12 cellular contexts compared by ENCODE assay signal in the genomic region with DNA sequence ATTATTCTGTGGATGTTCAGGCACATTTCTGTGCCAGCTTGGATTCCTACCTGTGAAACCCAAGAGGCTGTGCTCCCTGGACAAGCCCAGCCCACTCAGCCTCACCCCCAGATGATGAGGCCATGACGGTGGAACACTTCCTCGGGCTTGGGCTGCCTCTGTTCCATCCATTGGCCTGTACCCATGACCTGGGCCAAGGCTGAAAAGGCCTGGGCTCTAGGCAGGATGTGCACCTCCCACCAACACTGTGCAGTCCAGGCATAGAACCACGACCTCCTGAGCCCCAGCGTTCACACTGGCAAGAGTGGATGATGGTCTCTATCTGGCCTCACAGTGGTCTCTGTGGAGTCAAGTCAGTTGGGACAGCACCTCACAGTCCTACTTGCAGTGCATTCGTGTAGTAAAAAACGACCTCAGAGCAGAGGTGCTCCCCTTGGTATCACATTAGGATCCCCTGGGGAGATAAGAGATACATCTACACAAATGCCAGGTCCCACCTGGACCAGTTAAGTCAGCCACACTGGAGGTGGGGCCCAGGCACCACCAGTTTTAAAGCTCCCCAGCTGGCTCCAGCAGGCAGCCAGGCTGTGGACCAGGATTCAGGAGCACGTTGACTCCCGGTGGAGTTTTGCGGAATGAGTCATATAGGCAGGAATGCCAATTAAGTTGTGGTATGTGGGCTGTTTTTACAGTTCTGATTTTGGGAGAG. TPM values are rescaled to one million over a fixed set of nuclear protein-coding genes. Genes with fewer than 3 reads are reported as not detected.
DNase-seq lines count a peak whose midpoint lies in the region; ATAC-seq and TF ChIP-seq lines count a peak whose summit lies in the region.
"Had no signal": no experiment of that assay in that cellular context is flagged by ENCODE, and none has a peak within 500 bp of the region (broad histone marks: within the 10 kb centered on the region; RNA-seq: fewer than 3 reads in every experiment).

No MANE protein-coding gene starts in this region.

- peaks cover 11% of the 10 kb centered on the region for H3K4me1 Mint-ChIP-seq in neural progenitor cell

- H3K4me2 ChIP-seq in neural progenitor cell (no peak overlapping the region), Karpas-422 (ENCODE audit: low read depth, low read length, poor library complexity, severe bottlenecking) (no peak overlapping the region)

- H3K9ac ChIP-seq in neural progenitor cell (no peak overlapping the region), Karpas-422 (ENCODE audit: low read length) (no peak overlapping the region)

- H3K4me1 ChIP-seq in neural progenitor cell, result no peaks in the 10 kb centered on the region
- no peaks in the 10 kb centered on the region for H3K4me1 ChIP-seq in Karpas-422 (ENCODE audit: low read length)

- H3K27me3 Mint-ChIP-seq in neural progenitor cell (ENCODE audit: insufficient read depth, low read depth), result peaks cover 4% of the 10 kb centered on the region

- no peaks in the 10 kb centered on the region for H3K36me3 Mint-ChIP-seq in neural progenitor cell

- H3K27ac ChIP-seq in neural progenitor cell, result no peak overlapping the region
- H3K27ac ChIP-seq in substantia nigra (ENCODE audit: low read depth, low read length, poor library complexity, severe bottlenecking), result no peak overlapping the region
- H3K27ac ChIP-seq in Karpas-422 (ENCODE audit: low read length), result no peak overlapping the region

- no peaks in the 10 kb centered on the region for H3K9me3 Mint-ChIP-seq in neural progenitor cell
- H3K9me3 Mint-ChIP-seq: activated T-cell treated with anti-CD3 and anti-CD28 coated beads, Interleukin-2, amount 50 U/mL, for 72 hours had no signal

- H3K4me3 Mint-ChIP-seq in neural progenitor cell, result no peak overlapping the region
- H3K4me3 Mint-ChIP-seq: activated T-cell treated with anti-CD3 and anti-CD28 coated beads, Interleukin-2, amount 50 U/mL, for 72 hours had no signal

- no peak overlapping the region for H3K4me3 ChIP-seq in neural progenitor cell
- no peak overlapping the region for H3K4me3 ChIP-seq in Karpas-422 (ENCODE audit: low read length)

- DNase-seq in ELR (ENCODE audit: low read depth) (peak; percentile 63), LoVo (ENCODE audit: low spot score) (peak; percentile 55), dermis blood vessel endothelial cell (peak; percentile 49), neural progenitor cell (ENCODE audit: low spot score) (peak; percentile 25), substantia nigra (lab: John Stamatoyannopoulos, UW) (no peak), NCI-H1417 treated with DMSO at 0.1 percent for 48 hours (lab: John Stamatoyannopoulos, UW) (no peak), Karpas-422 (no peak)
- DNase-seq: activated T-cell treated with anti-CD3 and anti-CD28 coated beads, Interleukin-2, amount 50 U/mL, for 72 hours; cortex of kidney; KG1; NCI-H510A had no signal

- H2AFZ ChIP-seq in neural progenitor cell (replicated peaks) (no peak overlapping the region), Karpas-422 (ENCODE audit: low read length) (no peak overlapping the region)

- no peaks in the 10 kb centered on the region for H3K79me2 ChIP-seq in neural progenitor cell (ENCODE audit: low read depth)
- H3K79me2 ChIP-seq in Karpas-422 (ENCODE audit: low read length), result no peaks in the 10 kb centered on the region

- no peaks in the 10 kb centered on the region for H3K9me3 ChIP-seq in neural progenitor cell (ENCODE audit: low read depth)
- no peaks in the 10 kb centered on the region for H3K9me3 ChIP-seq in Karpas-422 (ENCODE audit: low read length)

- no peak overlapping the region for H3K27ac Mint-ChIP-seq in neural progenitor cell
- H3K27ac Mint-ChIP-seq: activated T-cell treated with anti-CD3 and anti-CD28 coated beads, Interleukin-2, amount 50 U/mL, for 72 hours had no signal

- H4K20me1 ChIP-seq in neural progenitor cell (ENCODE audit: low read depth), result no peaks in the 10 kb centered on the region
- no peaks in the 10 kb centered on the region for H4K20me1 ChIP-seq in Karpas-422 (ENCODE audit: insufficient read depth, low read depth, low read length)

- TF ChIP-seq CTCF in neural progenitor cell (IDR thresholded peaks at IDR 0.05), result no peak

- H3K27me3 ChIP-seq in neural progenitor cell, result no peaks in the 10 kb centered on the region
- H3K27me3 ChIP-seq in Karpas-422 (ENCODE audit: low read length), result no peaks in the 10 kb centered on the region

- no peaks in the 10 kb centered on the region for H3K36me3 ChIP-seq in neural progenitor cell
- no peaks in the 10 kb centered on the region for H3K36me3 ChIP-seq in Karpas-422 (ENCODE audit: insufficient read depth, low read length)

- H3F3A ChIP-seq in neural progenitor cell (ENCODE audit: low read depth), result no peaks in the 10 kb centered on the region

- no peaks in the 10 kb centered on the region for H3K9me2 ChIP-seq in Karpas-422 (replicated peaks; ENCODE audit: insufficient read depth, low read length)

- no peak for ATAC-seq in GM21825 (IDR thresholded peaks at IDR 0.05; ENCODE audit: unreplicated experiment)
- ATAC-seq: activated T-cell treated with anti-CD3 and anti-CD28 coated beads, Interleukin-2, amount 50 U/mL, for 72 hours had no signal

RNA-seq across cellular contexts. Expression of gene IGF1R, which starts 39.0 kb away (rescaled TPM):
- total RNA-seq in dermis blood vessel endothelial cell (65.3 and 93.5 TPM in 2 replicates), neural progenitor cell (ENCODE audit: low replicate concordance) (23.5 and 40.4 TPM in 2 replicates)
- 0.56 and 5.4 TPM in 2 replicates for total RNA-seq in Karpas-422 (2014; rRNA removed; shearing (Covaris generic); ENCODE audit: low replicate concordance)

Comparison
In these comparisons a context has a peak if more than half of its experiments do, and no peak if none do; other contexts are left out.
1. DNase-seq: peak in ELR (single experiment), LoVo (single experiment), dermis blood vessel endothelial cell (single experiment) and neural progenitor cell (single experiment); none in substantia nigra (0 of 49), NCI-H1417 treated with DMSO at 0.1 percent for 48 hours (single experiment) and Karpas-422 (single experiment).